In the genomic region with DNA sequence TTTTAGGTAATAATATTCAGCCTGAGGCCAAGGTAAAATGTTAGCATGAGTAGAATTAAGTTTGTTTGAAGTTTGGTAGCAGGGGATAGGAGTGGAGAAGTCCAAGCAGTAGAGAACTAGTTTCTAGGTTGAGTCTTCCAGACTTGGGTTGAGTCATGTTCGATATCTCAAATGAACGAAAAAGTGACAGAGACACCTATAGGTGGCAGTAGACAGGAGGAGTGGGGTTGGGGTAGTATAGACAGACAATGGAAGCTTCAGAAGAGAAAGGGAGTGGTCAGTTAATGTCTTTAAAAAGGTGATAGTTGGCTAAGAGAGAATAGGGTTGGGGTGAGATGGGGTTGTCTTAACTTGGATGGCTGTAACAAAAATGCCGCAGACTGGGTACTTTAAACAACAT, we compare ENCODE assay signal across 1 cellular context.
TF ChIP-seq lines count a peak whose summit lies in the region.

No MANE protein-coding gene starts in this region.

TF ChIP-seq in GM23338, 12 proteins besides CTCF, POLR2A, EP300 and RAD21 (continued from another document):
- TF ChIP-seq POLR2AphosphoS5 (IDR thresholded peaks at IDR 0.05; ENCODE audit: low read depth) (no peak), CREB1 (CRISPR knock-in tag; IDR thresholded peaks at IDR 0.05; ENCODE audit: low read depth) (no peak), STAT1 (IDR thresholded peaks at IDR 0.05; ENCODE audit: unreplicated experiment) (no peak)
